ENCODE assay signal across 25 cellular contexts in genomic region chr6:34131326-34132081, GRCh38. TPM values are rescaled to one million over a fixed set of nuclear protein-coding genes. Genes with fewer than 3 reads are reported as not detected.
DNase-seq lines count a peak whose midpoint lies in the region; ATAC-seq and TF ChIP-seq lines count a peak whose summit lies in the region.
"Had no signal": no experiment of that assay in that cellular context is flagged by ENCODE, and none has a peak within 500 bp of the region (broad histone marks: within the 10 kb centered on the region; RNA-seq: fewer than 3 reads in every experiment).

No MANE protein-coding gene starts in this region.

- no peaks in the 10 kb centered on the region for H4K20me1 ChIP-seq in neural cell (ENCODE audit: insufficient read depth)
- H4K20me1 ChIP-seq in osteoblast (ENCODE audit: insufficient read depth, low read length), result no peaks in the 10 kb centered on the region

- peak overlapping the region; percentile 40 for H3K4me3 ChIP-seq in neural cell (ENCODE audit: low read length)
- H3K4me3 ChIP-seq in osteoblast (ENCODE audit: insufficient read depth, low read length), result no peak overlapping the region
- H3K4me3 ChIP-seq: esophagus muscularis mucosa, HAP-1, tibial artery had no signal

- H3K79me2 ChIP-seq in neural cell (replicated peaks; ENCODE audit: insufficient read depth, low read length) (no peaks in the 10 kb centered on the region), osteoblast (ENCODE audit: insufficient read depth, low read length) (no peaks in the 10 kb centered on the region)

- H3K9me3 ChIP-seq in neural cell (ENCODE audit: low read length) (no peaks in the 10 kb centered on the region), osteoblast (ENCODE audit: low read depth, low read length) (no peaks in the 10 kb centered on the region)
- H3K9me3 ChIP-seq: esophagus muscularis mucosa, HAP-1, SK-N-SH, tibial artery had no signal

- no peaks in the 10 kb centered on the region for H3F3A ChIP-seq in neural cell (ENCODE audit: insufficient read depth, low read length, poor library complexity, severe bottlenecking)

- no peak for TF ChIP-seq CTCF in neural cell (IDR thresholded peaks at IDR 0.05; ENCODE audit: poor library complexity, severe bottlenecking)
- TF ChIP-seq CTCF in osteoblast (IDR thresholded peaks at IDR 0.05; ENCODE audit: extremely low read depth, low read depth, low read length), result no peak

- H3K36me3 ChIP-seq in neural cell (ENCODE audit: insufficient read depth, low read length), result no peaks in the 10 kb centered on the region
- H3K36me3 ChIP-seq in osteoblast (ENCODE audit: insufficient read depth, low read length), result no peaks in the 10 kb centered on the region
- H3K36me3 ChIP-seq: esophagus muscularis mucosa, HAP-1, tibial artery had no signal

- TF ChIP-seq RAD21 in neural cell (conservative IDR thresholded peaks at IDR 0.05), result no peak

- H3K4me1 ChIP-seq in osteoblast (ENCODE audit: insufficient read depth, low read length), result no peaks in the 10 kb centered on the region
- H3K4me1 ChIP-seq: esophagus muscularis mucosa, HAP-1, tibial artery had no signal

- peak; percentile 39 to 64 (median 53) for DNase-seq in NCI-H1417 (lab: John Stamatoyannopoulos, UW)
- no peak for DNase-seq in NCI-H1417 treated with DMSO at 0.1 percent for 48 hours (lab: John Stamatoyannopoulos, UW)
- DNase-seq in NCI-H2029 treated with DMSO at 0.1 percent for 48 hours (lab: John Stamatoyannopoulos, UW), result peak; percentile 15
- DNase-seq in cerebellum (ENCODE audit: low spot score), result peak; percentile 73
- no peak for DNase-seq in osteoblast (ENCODE audit: insufficient read length, low spot score, missing footprints)
- DNase-seq: 8988T; activated CD8-positive, alpha-beta memory T cell treated with anti-CD3 and anti-CD28 coated beads, Interleukin-2, amount 50 U/mL, for 4 hours; activated naive CD8-positive, alpha-beta T cell treated with anti-CD3 and anti-CD28 coated beads, Interleukin-2, amount 10 ng/mL, durations not matched to agents 7 days and 5 days; effector memory CD4-positive, alpha-beta T cell; Karpas-422; left cardiac atrium; MV-4-11; NCI-H2107; retina; SK-N-SH; stimulated activated CD4-positive, alpha-beta T cell treated with anti-CD3 and anti-CD28 coated beads, Interleukin-4, amount 100 ng/mL, for 1 hour; tibial artery had no signal

- no peak for TF ChIP-seq EP300 in neural cell (conservative IDR thresholded peaks at IDR 0.05; ENCODE audit: poor library complexity, severe bottlenecking)

- ATAC-seq in GM19455 (IDR thresholded peaks at IDR 0.05; ENCODE audit: unreplicated experiment) (no peak), HG02840 (IDR thresholded peaks at IDR 0.05; ENCODE audit: low FRiP score, unreplicated experiment) (no peak)
- ATAC-seq: left cardiac atrium had no signal

- H3K9me2 ChIP-seq in neural cell (ENCODE audit: insufficient read depth, low read length), result no peaks in the 10 kb centered on the region
- H3K9me2 ChIP-seq: SK-N-SH had no signal

- H2AFZ ChIP-seq in neural cell (ENCODE audit: low read depth, low read length), result no peak overlapping the region
- H2AFZ ChIP-seq in osteoblast (ENCODE audit: low read length), result no peak overlapping the region

- H3K27ac ChIP-seq in neural cell (ENCODE audit: low read length) (no peak overlapping the region), osteoblast (ENCODE audit: low read depth, low read length) (no peak overlapping the region)
- H3K27ac ChIP-seq: esophagus muscularis mucosa, RWPE1, tibial artery had no signal

- peak overlapping the region; percentile 18 for H3K9ac ChIP-seq in neural cell (ENCODE audit: low read length)
- H3K9ac ChIP-seq: SK-N-SH had no signal

- H3K4me2 ChIP-seq in neural cell (ENCODE audit: low read length), result peak overlapping the region; percentile 19
- no peak overlapping the region for H3K4me2 ChIP-seq in osteoblast (ENCODE audit: insufficient read depth, low read length)
- H3K4me2 ChIP-seq: SK-N-SH had no signal

- H3K27me3 ChIP-seq in neural cell (ENCODE audit: insufficient read depth, low read depth, low read length) (no peaks in the 10 kb centered on the region), osteoblast (ENCODE audit: insufficient read depth, low read length) (peaks cover 8% of the 10 kb centered on the region)

TF ChIP-seq in neural cell, 6 proteins besides CTCF, POLR2A, EP300 and RAD21:
- TF ChIP-seq, protein P1, sequence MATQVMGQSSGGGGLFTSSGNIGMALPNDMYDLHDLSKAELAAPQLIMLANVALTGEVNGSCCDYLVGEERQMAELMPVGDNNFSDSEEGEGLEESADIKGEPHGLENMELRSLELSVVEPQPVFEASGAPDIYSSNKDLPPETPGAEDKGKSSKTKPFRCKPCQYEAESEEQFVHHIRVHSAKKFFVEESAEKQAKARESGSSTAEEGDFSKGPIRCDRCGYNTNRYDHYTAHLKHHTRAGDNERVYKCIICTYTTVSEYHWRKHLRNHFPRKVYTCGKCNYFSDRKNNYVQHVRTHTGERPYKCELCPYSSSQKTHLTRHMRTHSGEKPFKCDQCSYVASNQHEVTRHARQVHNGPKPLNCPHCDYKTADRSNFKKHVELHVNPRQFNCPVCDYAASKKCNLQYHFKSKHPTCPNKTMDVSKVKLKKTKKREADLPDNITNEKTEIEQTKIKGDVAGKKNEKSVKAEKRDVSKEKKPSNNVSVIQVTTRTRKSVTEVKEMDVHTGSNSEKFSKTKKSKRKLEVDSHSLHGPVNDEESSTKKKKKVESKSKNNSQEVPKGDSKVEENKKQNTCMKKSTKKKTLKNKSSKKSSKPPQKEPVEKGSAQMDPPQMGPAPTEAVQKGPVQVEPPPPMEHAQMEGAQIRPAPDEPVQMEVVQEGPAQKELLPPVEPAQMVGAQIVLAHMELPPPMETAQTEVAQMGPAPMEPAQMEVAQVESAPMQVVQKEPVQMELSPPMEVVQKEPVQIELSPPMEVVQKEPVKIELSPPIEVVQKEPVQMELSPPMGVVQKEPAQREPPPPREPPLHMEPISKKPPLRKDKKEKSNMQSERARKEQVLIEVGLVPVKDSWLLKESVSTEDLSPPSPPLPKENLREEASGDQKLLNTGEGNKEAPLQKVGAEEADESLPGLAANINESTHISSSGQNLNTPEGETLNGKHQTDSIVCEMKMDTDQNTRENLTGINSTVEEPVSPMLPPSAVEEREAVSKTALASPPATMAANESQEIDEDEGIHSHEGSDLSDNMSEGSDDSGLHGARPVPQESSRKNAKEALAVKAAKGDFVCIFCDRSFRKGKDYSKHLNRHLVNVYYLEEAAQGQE (IDR thresholded peaks at IDR 0.05; ENCODE audit: borderline replicate concordance), result peak; percentile 3
- TF ChIP-seq EZH2 (IDR thresholded peaks at IDR 0.05; ENCODE audit: borderline replicate concordance, insufficient read depth, low read length, poor library complexity, severe bottlenecking), result no peak

RNA-seq across cellular contexts. Expression of gene GRM4, which starts 14.4 kb away (rescaled TPM):
- total RNA-seq in cerebellum, result 28.3 TPM
- polyA plus RNA-seq in neural cell, result 2.1 and 3.7 TPM in 2 replicates
- polyA minus RNA-seq in neural cell, result 6.0 and 8.0 TPM in 2 replicates
- 0.36 TPM in 1 of 2 replicates, not detected in the other for total RNA-seq in osteoblast
- total RNA-seq: esophagus muscularis mucosa; HT1080; left cardiac atrium; T-helper 2 cell treated with Interferon-gamma antibody and Interleukin-4, amounts not matched to agents 100 ng/mL and 5 ng/mL, for 36 hours had no signal
- polyA plus RNA-seq: SK-N-SH had no signal

Comparison
In these comparisons a context has a peak if more than half of its experiments do, and no peak if none do; other contexts are left out.
1. DNase-seq: peak in NCI-H1417 (3 of 3), NCI-H2029 treated with DMSO at 0.1 percent for 48 hours (single experiment) and cerebellum (single experiment); none in NCI-H1417 treated with DMSO at 0.1 percent for 48 hours (single experiment) and osteoblast (single experiment).
2. RNA of gene GRM4, which starts 14.4 kb away (total RNA-seq): 28.3 TPM in cerebellum (single experiment); 0.36 TPM in osteoblast; every median in the first group is over 10 times any median in the second.